In genomic region chr3:192884831-192885356, GRCh38 we compare ENCODE assay signal across 1 cellular context.
A peak's percentile ranks its signal among the peaks of the same experiment; 100 is the strongest.
TF ChIP-seq lines count a peak whose summit lies in the region.

No MANE protein-coding gene starts in this region.

TF ChIP-seq in SK-N-SH treated with all-trans-retinoic acid at 6 μM for 48 hours, 23 proteins besides CTCF, POLR2A, EP300 and RAD21 (continued from another document):
- peak; percentile 88 for TF ChIP-seq TSHZ2 (CRISPR knock-in tag; IDR thresholded peaks at IDR 0.05)
- TF ChIP-seq CREB5 (CRISPR knock-in tag; IDR thresholded peaks at IDR 0.05; ENCODE audit: low read depth), result peak; percentile 100
- no peak; the same call in 1 of the 2 replicates for TF ChIP-seq ZNF565 (CRISPR knock-in tag; conservative IDR thresholded peaks at IDR 0.05; ENCODE audit: low read depth)
- peak; percentile 94 for TF ChIP-seq ZC3H10 (CRISPR knock-in tag; IDR thresholded peaks at IDR 0.05)
- TF ChIP-seq POU6F1 (CRISPR knock-in tag; IDR thresholded peaks at IDR 0.05; ENCODE audit: borderline replicate concordance, low read depth), result peak; percentile 94; the same call in 1 of the 2 replicates
- peak; percentile 91 for TF ChIP-seq TCF4 (CRISPR knock-in tag; IDR thresholded peaks at IDR 0.05; ENCODE audit: borderline replicate concordance)
- no peak for TF ChIP-seq ARNTL (CRISPR knock-in tag; IDR thresholded peaks at IDR 0.05; ENCODE audit: borderline replicate concordance, low read depth)
